Comparison of ENCODE assay signal across 15 cellular contexts in genomic region chr11:69934861-69935494, GRCh38.
DNase-seq lines count a peak whose midpoint lies in the region; TF ChIP-seq lines count a peak whose summit lies in the region.
"Had no signal": no experiment of that assay in that cellular context is flagged by ENCODE, and none has a peak within 500 bp of the region (broad histone marks: within the 10 kb centered on the region; RNA-seq: fewer than 3 reads in every experiment).

No MANE protein-coding gene starts in this region.

- in situ Hi-C loops in astrocyte of the spinal cord (cut with HindIII; ENCODE audit: low sequenced_read_pairs), result no loop called here

- DNase-seq in activated effector memory CD4-positive, alpha-beta T cell treated with anti-CD3 and anti-CD28 coated beads, Interleukin-2, amount 50 U/mL, for 16 hours, result peak; percentile 33
- no peak for DNase-seq in activated effector memory CD4-positive, alpha-beta T cell treated with Interleukin-2 at 50 U/mL for 16 hours
- DNase-seq in LoVo (ENCODE audit: low spot score) (peak; percentile 74), astrocyte of the spinal cord (ENCODE audit: low read depth, low spot score) (peak; percentile 29), posterior vena cava (ENCODE audit: low spot score) (peak; percentile 70), HPDE6-E6E7 (ENCODE audit: extremely low spot score) (no peak), ureter (ENCODE audit: low spot score) (no peak)
- no peak for DNase-seq in effector CD8-positive, alpha-beta T cell (lab: John Stamatoyannopoulos, UW)
- DNase-seq: effector CD4-positive, alpha-beta T cell; foreskin fibroblast; NCI-H446 treated with DMSO at 0.1 percent for 48 hours; T1000 had no signal

- no peak for TF ChIP-seq CTCF in astrocyte of the spinal cord (IDR thresholded peaks at IDR 0.05; ENCODE audit: low read depth, low read length)

- intact Hi-C loops in posterior vena cava (cut with DNase I), result no loop called here

- H3K4me3 ChIP-seq in astrocyte of the spinal cord (ENCODE audit: low read depth, low read length), result no peak overlapping the region
- H3K4me3 ChIP-seq: body of pancreas, mucosa of descending colon, suprapubic skin had no signal

Comparison
In these comparisons a context has a peak if more than half of its experiments do, and no peak if none do; other contexts are left out.
1. DNase-seq: peak in activated effector memory CD4-positive, alpha-beta T cell treated with anti-CD3 and anti-CD28 coated beads, Interleukin-2, amount 50 U/mL, for 16 hours (single experiment), LoVo (single experiment), astrocyte of the spinal cord (single experiment) and posterior vena cava (single experiment); none in activated effector memory CD4-positive, alpha-beta T cell treated with Interleukin-2 at 50 U/mL for 16 hours (single experiment), HPDE6-E6E7 (single experiment), ureter (single experiment) and effector CD8-positive, alpha-beta T cell (single experiment).